In genomic region chr16:2039286-2040030, GRCh38 we compare ENCODE assay signal across 1 cellular context.
TF ChIP-seq lines count a peak whose summit lies in the region.

No MANE protein-coding gene starts in this region.

TF ChIP-seq in HepG2, 621 proteins besides CTCF, POLR2A, EP300 and RAD21 (continued from another document):
- TF ChIP-seq, protein P1, sequence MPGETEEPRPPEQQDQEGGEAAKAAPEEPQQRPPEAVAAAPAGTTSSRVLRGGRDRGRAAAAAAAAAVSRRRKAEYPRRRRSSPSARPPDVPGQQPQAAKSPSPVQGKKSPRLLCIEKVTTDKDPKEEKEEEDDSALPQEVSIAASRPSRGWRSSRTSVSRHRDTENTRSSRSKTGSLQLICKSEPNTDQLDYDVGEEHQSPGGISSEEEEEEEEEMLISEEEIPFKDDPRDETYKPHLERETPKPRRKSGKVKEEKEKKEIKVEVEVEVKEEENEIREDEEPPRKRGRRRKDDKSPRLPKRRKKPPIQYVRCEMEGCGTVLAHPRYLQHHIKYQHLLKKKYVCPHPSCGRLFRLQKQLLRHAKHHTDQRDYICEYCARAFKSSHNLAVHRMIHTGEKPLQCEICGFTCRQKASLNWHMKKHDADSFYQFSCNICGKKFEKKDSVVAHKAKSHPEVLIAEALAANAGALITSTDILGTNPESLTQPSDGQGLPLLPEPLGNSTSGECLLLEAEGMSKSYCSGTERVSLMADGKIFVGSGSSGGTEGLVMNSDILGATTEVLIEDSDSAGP (CRISPR knock-in tag; IDR thresholded peaks at IDR 0.05; ENCODE audit: borderline replicate concordance), result peak; percentile 47
- TF ChIP-seq FLYWCH1 (CRISPR knock-in tag; IDR thresholded peaks at IDR 0.05) (no peak), ZNF589 (CRISPR knock-in tag; conservative IDR thresholded peaks at IDR 0.05) (0 out of 2 replicates have a peak, but pooled peaks have one; percentile 53), ZNF432 (CRISPR knock-in tag; IDR thresholded peaks at IDR 0.05; ENCODE audit: borderline replicate concordance) (no peak), ZNF33B (CRISPR knock-in tag; IDR thresholded peaks at IDR 0.05) (no peak), ZBTB42 (CRISPR knock-in tag; IDR thresholded peaks at IDR 0.05) (peak; percentile 99), ZFP82 (CRISPR knock-in tag; IDR thresholded peaks at IDR 0.05; ENCODE audit: borderline replicate concordance) (peak; percentile 60; the same call in 1 of the 2 replicates), GATA4 (IDR thresholded peaks at IDR 0.05; ENCODE audit: borderline replicate concordance, low read depth) (peak; percentile 20; the same call in 1 of the 2 replicates), ZHX1 (CRISPR knock-in tag; IDR thresholded peaks at IDR 0.05; ENCODE audit: low read depth) (peak; percentile 72), ARID2 (CRISPR knock-in tag; IDR thresholded peaks at IDR 0.05; ENCODE audit: borderline replicate concordance) (peak; percentile 88; the same call in 1 of the 2 replicates), ZSCAN21 (CRISPR knock-in tag; IDR thresholded peaks at IDR 0.05; ENCODE audit: borderline replicate concordance) (no peak), FOXA1 (IDR thresholded peaks at IDR 0.05) (no peak), FOXA1 (CRISPR knock-in tag; IDR thresholded peaks at IDR 0.05) (peak; percentile 76; the same call in 1 of the 2 replicates), ZNF350 (CRISPR knock-in tag; IDR thresholded peaks at IDR 0.05; ENCODE audit: borderline replicate concordance, low read depth) (peak; percentile 65; the same call in 1 of the 2 replicates), BHLHE40 (IDR thresholded peaks at IDR 0.05; ENCODE audit: low read length) (peak; percentile 64; the same call in 1 of the 2 replicates), ZEB1 (IDR thresholded peaks at IDR 0.05; ENCODE audit: insufficient replicate concordance, low read depth) (no peak), U2AF1 (optimal IDR thresholded peaks at IDR 0.05; ENCODE audit: low read depth, low read length) (no peak), NR2F2 (IDR thresholded peaks at IDR 0.05; ENCODE audit: borderline replicate concordance, low read depth) (peak; percentile 93), ATF1 (CRISPR knock-in tag; IDR thresholded peaks at IDR 0.05) (no peak), ZNF383 (CRISPR knock-in tag; IDR thresholded peaks at IDR 0.05; ENCODE audit: borderline replicate concordance) (no peak), SP1 (IDR thresholded peaks at IDR 0.05) (no peak), SP1 (CRISPR knock-in tag; IDR thresholded peaks at IDR 0.05) (no peak; the same call in 1 of the 2 replicates), SRSF9 (IDR thresholded peaks at IDR 0.05; ENCODE audit: borderline replicate concordance, insufficient read depth, low read depth, low read length, poor library complexity, severe bottlenecking) (no peak), KDM4B (CRISPR knock-in tag; IDR thresholded peaks at IDR 0.05) (peak; percentile 52; the same call in 1 of the 2 replicates), STAT5B (CRISPR knock-in tag; IDR thresholded peaks at IDR 0.05) (no peak), ZNF652 (CRISPR knock-in tag; IDR thresholded peaks at IDR 0.05; ENCODE audit: borderline replicate concordance, low read depth) (peak; percentile 47; the same call in 1 of the 2 replicates), CCAR2 (optimal IDR thresholded peaks at IDR 0.05; ENCODE audit: low read depth, low read length) (peak; percentile 33), ETV5 (CRISPR knock-in tag; IDR thresholded peaks at IDR 0.05; ENCODE audit: borderline replicate concordance) (peak; percentile 80; the same call in 1 of the 2 replicates), XBP1 (CRISPR knock-in tag; IDR thresholded peaks at IDR 0.05) (no peak), PRDM15 (CRISPR knock-in tag; IDR thresholded peaks at IDR 0.05) (peak; percentile 70), TOE1 (CRISPR knock-in tag; IDR thresholded peaks at IDR 0.05) (no peak)
- TF ChIP-seq, protein P2, sequence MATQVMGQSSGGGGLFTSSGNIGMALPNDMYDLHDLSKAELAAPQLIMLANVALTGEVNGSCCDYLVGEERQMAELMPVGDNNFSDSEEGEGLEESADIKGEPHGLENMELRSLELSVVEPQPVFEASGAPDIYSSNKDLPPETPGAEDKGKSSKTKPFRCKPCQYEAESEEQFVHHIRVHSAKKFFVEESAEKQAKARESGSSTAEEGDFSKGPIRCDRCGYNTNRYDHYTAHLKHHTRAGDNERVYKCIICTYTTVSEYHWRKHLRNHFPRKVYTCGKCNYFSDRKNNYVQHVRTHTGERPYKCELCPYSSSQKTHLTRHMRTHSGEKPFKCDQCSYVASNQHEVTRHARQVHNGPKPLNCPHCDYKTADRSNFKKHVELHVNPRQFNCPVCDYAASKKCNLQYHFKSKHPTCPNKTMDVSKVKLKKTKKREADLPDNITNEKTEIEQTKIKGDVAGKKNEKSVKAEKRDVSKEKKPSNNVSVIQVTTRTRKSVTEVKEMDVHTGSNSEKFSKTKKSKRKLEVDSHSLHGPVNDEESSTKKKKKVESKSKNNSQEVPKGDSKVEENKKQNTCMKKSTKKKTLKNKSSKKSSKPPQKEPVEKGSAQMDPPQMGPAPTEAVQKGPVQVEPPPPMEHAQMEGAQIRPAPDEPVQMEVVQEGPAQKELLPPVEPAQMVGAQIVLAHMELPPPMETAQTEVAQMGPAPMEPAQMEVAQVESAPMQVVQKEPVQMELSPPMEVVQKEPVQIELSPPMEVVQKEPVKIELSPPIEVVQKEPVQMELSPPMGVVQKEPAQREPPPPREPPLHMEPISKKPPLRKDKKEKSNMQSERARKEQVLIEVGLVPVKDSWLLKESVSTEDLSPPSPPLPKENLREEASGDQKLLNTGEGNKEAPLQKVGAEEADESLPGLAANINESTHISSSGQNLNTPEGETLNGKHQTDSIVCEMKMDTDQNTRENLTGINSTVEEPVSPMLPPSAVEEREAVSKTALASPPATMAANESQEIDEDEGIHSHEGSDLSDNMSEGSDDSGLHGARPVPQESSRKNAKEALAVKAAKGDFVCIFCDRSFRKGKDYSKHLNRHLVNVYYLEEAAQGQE (IDR thresholded peaks at IDR 0.05; ENCODE audit: borderline replicate concordance in 1 of 2, low read depth in 1 of 2, low read length in 2 of 2), result no peak; a peak in 1 of 4 replicates
- TF ChIP-seq, protein P3, sequence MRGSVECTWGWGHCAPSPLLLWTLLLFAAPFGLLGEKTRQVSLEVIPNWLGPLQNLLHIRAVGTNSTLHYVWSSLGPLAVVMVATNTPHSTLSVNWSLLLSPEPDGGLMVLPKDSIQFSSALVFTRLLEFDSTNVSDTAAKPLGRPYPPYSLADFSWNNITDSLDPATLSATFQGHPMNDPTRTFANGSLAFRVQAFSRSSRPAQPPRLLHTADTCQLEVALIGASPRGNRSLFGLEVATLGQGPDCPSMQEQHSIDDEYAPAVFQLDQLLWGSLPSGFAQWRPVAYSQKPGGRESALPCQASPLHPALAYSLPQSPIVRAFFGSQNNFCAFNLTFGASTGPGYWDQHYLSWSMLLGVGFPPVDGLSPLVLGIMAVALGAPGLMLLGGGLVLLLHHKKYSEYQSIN (CRISPR knock-in tag; IDR thresholded peaks at IDR 0.05; ENCODE audit: borderline replicate concordance), result no peak
- TF ChIP-seq, protein P4, sequence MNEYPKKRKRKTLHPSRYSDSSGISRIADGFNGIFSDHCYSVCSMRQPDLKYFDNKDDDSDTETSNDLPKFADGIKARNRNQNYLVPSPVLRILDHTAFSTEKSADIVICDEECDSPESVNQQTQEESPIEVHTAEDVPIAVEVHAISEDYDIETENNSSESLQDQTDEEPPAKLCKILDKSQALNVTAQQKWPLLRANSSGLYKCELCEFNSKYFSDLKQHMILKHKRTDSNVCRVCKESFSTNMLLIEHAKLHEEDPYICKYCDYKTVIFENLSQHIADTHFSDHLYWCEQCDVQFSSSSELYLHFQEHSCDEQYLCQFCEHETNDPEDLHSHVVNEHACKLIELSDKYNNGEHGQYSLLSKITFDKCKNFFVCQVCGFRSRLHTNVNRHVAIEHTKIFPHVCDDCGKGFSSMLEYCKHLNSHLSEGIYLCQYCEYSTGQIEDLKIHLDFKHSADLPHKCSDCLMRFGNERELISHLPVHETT (CRISPR knock-in tag; conservative IDR thresholded peaks at IDR 0.05), result no peak
- TF ChIP-seq, protein P5, sequence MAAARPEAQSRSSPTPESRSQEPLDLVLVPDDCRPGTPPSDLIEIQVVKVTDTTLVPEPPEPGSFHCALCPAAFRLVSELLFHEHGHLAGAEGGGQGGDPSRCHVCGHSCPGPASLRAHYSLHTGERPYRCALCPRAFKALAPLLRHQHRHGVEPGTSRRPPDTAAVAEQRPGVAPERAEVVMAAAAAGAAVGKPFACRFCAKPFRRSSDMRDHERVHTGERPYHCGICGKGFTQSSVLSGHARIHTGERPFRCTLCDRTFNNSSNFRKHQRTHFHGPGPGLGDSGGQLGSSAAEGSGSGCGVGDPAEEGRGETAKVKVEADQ (CRISPR knock-in tag; IDR thresholded peaks at IDR 0.05; ENCODE audit: borderline replicate concordance), result no peak
- TF ChIP-seq, protein P6, sequence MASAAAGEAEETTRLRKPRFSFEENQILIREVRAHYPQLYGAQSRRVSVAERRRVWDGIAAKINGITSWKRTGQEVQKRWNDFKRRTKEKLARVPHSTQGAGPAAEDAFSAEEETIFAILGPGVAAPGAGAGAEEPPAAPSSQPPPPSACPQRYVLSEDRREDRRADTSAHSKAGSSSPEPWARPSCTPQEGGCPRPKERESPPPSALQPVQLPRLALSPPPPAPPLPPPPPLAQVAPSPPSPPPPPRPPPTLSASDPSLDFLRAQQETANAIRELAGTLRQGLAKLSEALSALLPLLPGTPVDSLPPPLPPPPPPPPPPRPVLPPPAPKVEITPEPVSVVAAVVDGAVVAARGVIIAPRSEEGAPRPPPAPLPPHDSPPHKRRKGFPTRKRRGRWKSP (CRISPR knock-in tag; IDR thresholded peaks at IDR 0.05), result no peak
